In the genomic region with DNA sequence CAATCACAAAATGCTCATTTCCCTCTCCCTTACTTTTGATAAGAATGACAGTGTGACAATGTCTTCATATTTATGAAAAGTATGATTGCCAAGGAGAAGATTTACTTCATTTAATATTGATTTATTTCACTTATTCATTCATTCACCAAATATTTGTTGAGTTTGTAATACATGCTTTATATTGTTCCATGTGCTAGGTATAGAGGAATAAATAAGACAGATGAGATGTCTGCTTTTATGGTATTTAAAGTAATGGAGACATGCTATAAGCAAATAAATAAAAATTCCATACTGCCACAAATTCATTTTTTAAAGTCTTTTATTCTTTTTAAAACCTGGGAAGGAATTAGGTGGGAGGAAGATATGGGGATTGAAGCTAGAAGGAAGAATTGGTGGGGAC, we compare ENCODE assay signal across 8 cellular contexts.
"Had no signal": no experiment of that assay in that cellular context is flagged by ENCODE, and none has a peak within 500 bp of the region (broad histone marks: within the 10 kb centered on the region; RNA-seq: fewer than 3 reads in every experiment).

No MANE protein-coding gene starts in this region.

- H3K4me1 Mint-ChIP-seq: IgD-negative memory B cell had no signal

- H3K4me3 Mint-ChIP-seq: IgD-negative memory B cell had no signal

- H3K27ac Mint-ChIP-seq: IgD-negative memory B cell had no signal

- FAIRE-seq: HepG2, HTR-8/SVneo, K562 had no signal

- H3K36me3 Mint-ChIP-seq: IgD-negative memory B cell had no signal

- ATAC-seq: HepG2, K562 had no signal

- H3K4me3 ChIP-seq: K562 had no signal

- H3K27me3 Mint-ChIP-seq: IgD-negative memory B cell had no signal

- DNase-seq: IMR-90, KBM-7, KG1 had no signal

- H3K27ac ChIP-seq: HL-60 had no signal
